ENCODE assay signal across 8 cellular contexts in the genomic region with DNA sequence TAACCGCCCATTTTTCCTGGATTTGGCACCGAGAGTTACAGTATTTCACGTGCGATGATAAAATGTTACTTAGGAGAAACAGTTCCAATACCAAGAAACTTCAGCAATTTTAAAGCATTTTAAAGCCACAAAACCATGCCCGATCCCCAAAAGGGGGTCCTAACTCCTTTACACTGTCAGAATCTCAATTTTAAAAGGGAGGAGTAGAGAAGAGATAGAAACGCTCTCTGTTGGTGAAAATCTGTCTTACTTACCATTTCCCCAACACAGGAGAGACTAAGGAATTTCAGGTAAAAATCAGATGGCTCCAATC. TPM values are rescaled to one million over a fixed set of nuclear protein-coding genes. Genes with fewer than 3 reads are reported as not detected.
DNase-seq lines count a peak whose midpoint lies in the region; ATAC-seq and TF ChIP-seq lines count a peak whose summit lies in the region.

No MANE protein-coding gene starts in this region.

- DNase-seq in GM12864 (ENCODE audit: low read depth) (no peak), SJSA1 (ENCODE audit: low read depth in 1 of 2, low spot score in 2 of 2) (no peak), fibroblast of lung (ENCODE audit: low read depth in 2 of 2) (no peak), psoas muscle (no peak), A172 (ENCODE audit: low spot score) (no peak), T-helper 9 cell (no peak)
- DNase-seq in stimulated activated CD4-positive, alpha-beta T cell treated with anti-CD3 and anti-CD28 coated beads, Interleukin-4, amount 100 ng/mL, for 24 hours: no peak

- WGBS in psoas muscle, 3 donors: 0 to 1% (median 1%) methylated on average over 6 of the region's 6 CpGs

- H4K20me1 ChIP-seq in fibroblast of lung (ENCODE audit: control insufficient read depth, extremely low read depth, insufficient read depth, low read length): no peaks in the 10 kb centered on the region

- H3K4me3 ChIP-seq in GM12864 (ENCODE audit: low read depth, low read length) (peak overlapping the region; percentile 90), SJSA1 (peak overlapping the region; percentile 68), fibroblast of lung (replicated peaks in 1 of 4; ENCODE audit: control extremely low read depth in 1 of 4, insufficient read depth in 1 of 4, low read depth in 3 of 4, low read length in 4 of 4) (peak overlapping the region; percentile 81 to 99 (median 92)), psoas muscle (peak overlapping the region; percentile 82)

- H3K9me3 ChIP-seq in SJSA1 (replicated peaks): no peaks in the 10 kb centered on the region
- no peaks in the 10 kb centered on the region for H3K9me3 ChIP-seq in fibroblast of lung (ENCODE audit: control insufficient read depth, insufficient read depth, low read depth, low read length)
- no peaks in the 10 kb centered on the region for H3K9me3 ChIP-seq in psoas muscle

- intact Hi-C loops in psoas muscle (cut with DNase I): loop anchor here in 1 of 2 donors (5.0 kb wide), 1 partner anchor 360 kb away; a partner anchor contains a TSS

- H3K4me1 ChIP-seq in SJSA1 (replicated peaks) (peaks cover 35% of the 10 kb centered on the region), fibroblast of lung (ENCODE audit: control insufficient read depth, extremely low read depth, insufficient read depth, low read length) (peaks cover 12% of the 10 kb centered on the region), psoas muscle (peaks cover 33% of the 10 kb centered on the region)

- H2AFZ ChIP-seq in fibroblast of lung (ENCODE audit: low read length): peak overlapping the region; percentile 87

- TF ChIP-seq CTCF in GM12864 (IDR thresholded peaks at IDR 0.05; ENCODE audit: low read depth, low read length, missing control alignments) (no peak), fibroblast of lung (conservative IDR thresholded peaks at IDR 0.05 in 1 of 2, IDR thresholded peaks at IDR 0.05 in 1 of 2; ENCODE audit: low read depth in 1 of 2, low read length in 2 of 2) (no peak), psoas muscle (IDR thresholded peaks at IDR 0.05) (no peak)

- no peak for ATAC-seq in psoas muscle
- ATAC-seq in HG03045 (IDR thresholded peaks at IDR 0.05; ENCODE audit: unreplicated experiment): no peak

- peaks cover 50% of the 10 kb centered on the region for H3K79me2 ChIP-seq in fibroblast of lung (ENCODE audit: control insufficient read depth, insufficient read depth, low read length)

- H3K36me3 ChIP-seq in SJSA1: peaks cover 23% of the 10 kb centered on the region
- H3K36me3 ChIP-seq in fibroblast of lung (ENCODE audit: control insufficient read depth, insufficient read depth, low read length): peaks cover 3% of the 10 kb centered on the region
- H3K36me3 ChIP-seq in psoas muscle (ENCODE audit: insufficient read depth in 1 of 2, low read depth in 1 of 2): peaks cover 2 to 23% of the 10 kb centered on the region in 2 donors

- peak overlapping the region; percentile 98 for H3K9ac ChIP-seq in fibroblast of lung (ENCODE audit: insufficient read depth, low read length)

- peak overlapping the region; percentile 99 for H3K27ac ChIP-seq in SJSA1
- H3K27ac ChIP-seq in fibroblast of lung (ENCODE audit: insufficient read depth, low read length): peak overlapping the region; percentile 100
- H3K27ac ChIP-seq in psoas muscle: peak overlapping the region; percentile 98

- H3K4me2 ChIP-seq in fibroblast of lung (ENCODE audit: extremely low read depth, insufficient read depth, low read length): peak overlapping the region; percentile 82

- H3K27me3 ChIP-seq in SJSA1 (replicated peaks) (no peaks in the 10 kb centered on the region), fibroblast of lung (ENCODE audit: control insufficient read depth, insufficient read depth, low read length) (no peaks in the 10 kb centered on the region), psoas muscle (ENCODE audit: insufficient read depth in 3 of 3, low read length in 2 of 3) (no peaks in the 10 kb centered on the region)

RNA-seq across cellular contexts. Expression of a gene that starts 0.5 kb away (rescaled TPM):
- 104 and 146 TPM in 2 replicates for total RNA-seq in SJSA1 (2014; rRNA removed; shearing (Covaris generic))
- 27.2 and 64.6 TPM in 2 replicates for total RNA-seq in fibroblast of lung
- polyA plus RNA-seq in fibroblast of lung: 201 and 232 TPM in 2 replicates
- polyA plus RNA-seq in fibroblast of lung (2012): 494 and 511 TPM in 2 replicates
- 232 and 276 TPM in 2 replicates for polyA minus RNA-seq in fibroblast of lung (ENCODE audit: low replicate concordance)
- 100 to 1,000 TPM; 113 to 148 (median 139) TPM for total RNA-seq in psoas muscle
- polyA plus RNA-seq in psoas muscle: 100 to 1,000 TPM; 233 to 321 (median 236) TPM
- total RNA-seq in A172 (2014; rRNA removed; shearing (Covaris generic)): 220 and 249 TPM in 2 replicates

RNA-seq across cellular contexts. Expression of a gene that starts 11.0 kb away (rescaled TPM):
- not detected in 2 replicates for total RNA-seq in SJSA1 (2014; rRNA removed; shearing (Covaris generic))
- total RNA-seq in fibroblast of lung (under 0.01 and 0.50 TPM in 2 replicates), psoas muscle (10 to 100 TPM in 2 of 4 donors, 1 to 10 TPM in 2; 6.1 to 11.9 (median 10.1) TPM)
- polyA plus RNA-seq in fibroblast of lung (0.02 and 0.07 TPM in 2 replicates), psoas muscle (1 to 10 TPM; 2.0 to 4.4 (median 4.3) TPM)
- 0.13 TPM in 1 of 2 replicates, not detected in the other for polyA plus RNA-seq in fibroblast of lung (2012)
- not detected in 2 replicates for polyA minus RNA-seq in fibroblast of lung (ENCODE audit: low replicate concordance)
- total RNA-seq in A172 (2014; rRNA removed; shearing (Covaris generic)): 0.07 TPM in 1 of 2 replicates, not detected in the other

RNA-seq across cellular contexts. Expression of a gene that starts 16.0 kb away (rescaled TPM):
- total RNA-seq in SJSA1 (2014; rRNA removed; shearing (Covaris generic)): not detected in 2 replicates
- total RNA-seq in fibroblast of lung (0.17 and 0.26 TPM in 2 replicates), psoas muscle (not detected)
- polyA plus RNA-seq in fibroblast of lung (0.02 and 0.06 TPM in 2 replicates), psoas muscle (under 1 TPM in 1 of 3 donors, not detected in 2; 0.03 TPM)
- 0.13 and 0.23 TPM in 2 replicates for polyA plus RNA-seq in fibroblast of lung (2012)
- polyA minus RNA-seq in fibroblast of lung (ENCODE audit: low replicate concordance): not detected in 2 replicates
- not detected in 2 replicates for total RNA-seq in A172 (2014; rRNA removed; shearing (Covaris generic))

RNA-seq across cellular contexts. Expression of a gene that starts 23.9 kb away (rescaled TPM):
- total RNA-seq in SJSA1 (2014; rRNA removed; shearing (Covaris generic)): not detected in 2 replicates
- 0.26 and 1.3 TPM in 2 replicates for total RNA-seq in fibroblast of lung
- polyA plus RNA-seq in fibroblast of lung: 1.4 and 1.6 TPM in 2 replicates
- polyA plus RNA-seq in fibroblast of lung (2012): 2.0 and 2.8 TPM in 2 replicates
- polyA minus RNA-seq in fibroblast of lung (ENCODE audit: low replicate concordance): 5.9 and 6.5 TPM in 2 replicates
- total RNA-seq in psoas muscle: 1 to 10 TPM in 1 of 4 donors, under 1 TPM in 3; 0.57 to 1.5 (median 0.72) TPM
- under 1 TPM; 0.17 to 0.40 (median 0.40) TPM for polyA plus RNA-seq in psoas muscle
- total RNA-seq in A172 (2014; rRNA removed; shearing (Covaris generic)): 0.74 and 1.9 TPM in 2 replicates

RNA-seq across cellular contexts. Expression of a gene that starts 32.0 kb away (rescaled TPM):
- not detected in 2 replicates for total RNA-seq in SJSA1 (2014; rRNA removed; shearing (Covaris generic))
- under 0.01 and 0.17 TPM in 2 replicates for total RNA-seq in fibroblast of lung
- not detected in 2 replicates for polyA plus RNA-seq in fibroblast of lung
- 0.12 and 0.28 TPM in 2 replicates for polyA plus RNA-seq in fibroblast of lung (2012)
- 0.70 TPM in 1 of 2 replicates, not detected in the other for polyA minus RNA-seq in fibroblast of lung (ENCODE audit: low replicate concordance)
- under 1 TPM in 2 of 4 donors, not detected in 2; 0.36 to 0.42 TPM for total RNA-seq in psoas muscle
- 1 to 10 TPM in 1 of 3 donors, under 1 TPM in 2; 0.34 to 1.2 (median 0.77) TPM for polyA plus RNA-seq in psoas muscle
- total RNA-seq in A172 (2014; rRNA removed; shearing (Covaris generic)): not detected in 2 replicates
